ENCODE assay signal across 9 cellular contexts in the genomic region with DNA sequence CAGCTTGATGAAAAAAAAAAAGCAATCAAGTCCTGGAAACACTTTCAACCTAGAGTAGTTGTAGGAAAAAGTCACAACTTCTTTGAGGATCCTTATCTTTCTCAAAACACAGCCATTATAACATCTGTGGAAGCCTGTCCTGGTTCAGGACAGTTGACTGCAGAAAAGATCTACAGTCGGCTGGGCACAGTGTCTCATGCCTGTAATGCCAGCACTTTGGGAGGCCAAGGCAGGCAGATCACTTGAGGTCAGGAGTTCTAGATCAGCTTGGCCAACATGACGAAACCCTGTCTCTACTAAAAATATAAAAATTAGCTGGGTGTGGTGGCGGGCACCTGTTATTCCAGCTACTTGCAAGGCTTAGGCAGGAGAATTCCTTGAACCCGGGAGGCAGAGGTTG. TPM values are rescaled to one million over a fixed set of nuclear protein-coding genes. Genes with fewer than 3 reads are reported as not detected.
"Had no signal": no experiment of that assay in that cellular context is flagged by ENCODE, and none has a peak within 500 bp of the region (broad histone marks: within the 10 kb centered on the region; RNA-seq: fewer than 3 reads in every experiment).

No MANE protein-coding gene starts in this region.

RNA-seq across cellular contexts. Expression of a gene that starts 37.6 kb away (rescaled TPM):
- total RNA-seq: activated B cell treated with CpG ODN at 0.5 μM for 24 hours; activated CD4-positive, alpha-beta T cell treated with anti-CD3 and anti-CD28 coated beads, Interleukin-2, amount 10 ng/mL, durations not matched to agents 24 days and 14 days; activated CD8-positive, alpha-beta memory T cell treated with anti-CD3 and anti-CD28 coated beads for 36 hours; activated CD8-positive, alpha-beta T cell treated with anti-CD3 and anti-CD28 coated beads for 36 hours; activated naive CD4-positive, alpha-beta T cell treated with anti-CD3 and anti-CD28 coated beads for 36 hours; activated naive CD8-positive, alpha-beta T cell treated with anti-CD3 and anti-CD28 coated beads for 36 hours; activated T-cell treated with anti-CD3 and anti-CD28 coated beads, Interleukin-2, amount 50 U/mL, for 4 hours; activated T-cell treated with anti-CD3 and anti-CD28 coated beads, Interleukin-2, amount 50 U/mL, for 72 hours; activated T-helper 1 cell treated with anti-CD3 and anti-CD28 coated beads, Interleukin-12 subunit alpha, Interleukin-12 subunit beta, Interleukin-2, Interleukin-4 antibody, amounts not matched to agents 30 ng/mL and 10 ng/mL and 1 ng/mL, durations not matched to agents 14 hours and 24 hours and 36 hours had no signal
